Comparison of ENCODE assay signal across 1 cellular context in the genomic region with DNA sequence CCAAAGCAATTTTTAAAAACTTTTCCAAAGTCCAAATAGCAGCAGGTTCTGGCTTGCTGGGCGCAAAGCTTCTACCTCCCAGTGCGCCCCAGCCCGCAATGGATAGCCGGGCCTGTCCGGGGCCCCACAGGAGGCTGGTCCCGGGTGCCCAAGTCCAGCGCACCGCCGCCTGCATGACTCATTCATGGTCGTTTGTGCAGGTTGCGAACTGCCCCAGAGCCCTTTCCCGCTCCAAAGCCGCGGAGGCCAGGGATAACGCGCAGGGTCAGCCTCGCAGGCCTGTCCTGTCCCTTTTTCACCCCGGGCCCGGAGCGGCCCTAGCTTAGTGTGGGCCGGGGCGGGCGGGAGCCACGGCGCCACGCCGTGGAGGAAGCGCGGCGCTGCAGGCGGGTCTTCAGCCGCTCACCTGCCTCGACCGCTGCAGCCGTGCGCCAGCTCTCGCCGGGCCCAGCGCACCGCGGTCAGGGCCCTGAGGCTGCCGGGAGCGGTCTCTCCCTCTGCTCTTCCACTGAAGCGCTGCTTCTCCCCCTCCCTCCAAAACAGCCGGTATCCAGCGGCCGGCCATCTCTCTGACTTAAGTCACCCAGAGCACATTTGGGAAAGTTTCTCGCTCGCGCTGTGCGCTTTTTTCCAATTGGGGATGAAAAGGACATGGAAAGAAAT.
TF ChIP-seq lines count a peak whose summit lies in the region.

No MANE protein-coding gene starts in this region.

TF ChIP-seq in SK-N-SH, 30 proteins besides CTCF, POLR2A, EP300 and RAD21 (continued from another document):
- TF ChIP-seq ZBTB33 (IDR thresholded peaks at IDR 0.05; ENCODE audit: borderline replicate concordance, low read depth) = no peak
- TF ChIP-seq EZH2phosphoT487 (IDR thresholded peaks at IDR 0.05; ENCODE audit: borderline replicate concordance, low read depth) = no peak
- TF ChIP-seq NRF1 (IDR thresholded peaks at IDR 0.05; ENCODE audit: low read depth, low read length) = no peak
- peak; percentile 79 for TF ChIP-seq SMC3 (IDR thresholded peaks at IDR 0.05; ENCODE audit: low read depth, low read length)
- TF ChIP-seq, protein P1, sequence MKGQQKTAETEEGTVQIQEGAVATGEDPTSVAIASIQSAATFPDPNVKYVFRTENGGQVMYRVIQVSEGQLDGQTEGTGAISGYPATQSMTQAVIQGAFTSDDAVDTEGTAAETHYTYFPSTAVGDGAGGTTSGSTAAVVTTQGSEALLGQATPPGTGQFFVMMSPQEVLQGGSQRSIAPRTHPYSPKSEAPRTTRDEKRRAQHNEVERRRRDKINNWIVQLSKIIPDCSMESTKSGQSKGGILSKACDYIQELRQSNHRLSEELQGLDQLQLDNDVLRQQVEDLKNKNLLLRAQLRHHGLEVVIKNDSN (IDR thresholded peaks at IDR 0.05; ENCODE audit: borderline replicate concordance, low read depth) = no peak
- TF ChIP-seq MAX (IDR thresholded peaks at IDR 0.05; ENCODE audit: low read depth) = peak; percentile 38; the same call in 1 of the 2 replicates
- no peak for TF ChIP-seq YY1 (IDR thresholded peaks at IDR 0.05; ENCODE audit: low read depth)
